2 cellular contexts compared by ENCODE assay signal in genomic region chr11:73392108-73393010, GRCh38.
TF ChIP-seq lines count a peak whose summit lies in the region.

No MANE protein-coding gene starts in this region.

TF ChIP-seq in HEK293, 187 proteins besides CTCF, POLR2A, EP300 and RAD21:
- TF ChIP-seq ZEB2 (tag by site-specific recombination; IDR thresholded peaks at IDR 0.05) = no peak
- TF ChIP-seq BCL11B (tag by site-specific recombination; IDR thresholded peaks at IDR 0.05; ENCODE audit: low read depth) = 0 out of 2 replicates have a peak, but pooled peaks have one; percentile 53
- TF ChIP-seq ZNF776 (tag by site-specific recombination; IDR thresholded peaks at IDR 0.05; ENCODE audit: borderline replicate concordance) = no peak
- no peak for TF ChIP-seq ZNF488 (tag by site-specific recombination; IDR thresholded peaks at IDR 0.05)
- no peak for TF ChIP-seq ZNF704 (tag by site-specific recombination; IDR thresholded peaks at IDR 0.05)
- TF ChIP-seq PRDM6 (tag by site-specific recombination; IDR thresholded peaks at IDR 0.05) = no peak

TF ChIP-seq in K562, 482 proteins besides CTCF, POLR2A, EP300 and RAD21:
- TF ChIP-seq NR2C1 (IDR thresholded peaks at IDR 0.05) = peak; percentile 51; the same call in 1 of the 2 replicates
- TF ChIP-seq NR2C1 (tag; IDR thresholded peaks at IDR 0.05) = peak; percentile 40; the same call in 1 of the 2 replicates
- TF ChIP-seq NELFE (IDR thresholded peaks at IDR 0.05; ENCODE audit: insufficient read depth, insufficient read length) = no peak
- no peak for TF ChIP-seq NR2C2 (CRISPR knock-in tag; IDR thresholded peaks at IDR 0.05)
- peak; percentile 45; the same call in 1 of the 2 replicates for TF ChIP-seq NR2C2 (tag; IDR thresholded peaks at IDR 0.05)
